ENCODE assay signal across 22 cellular contexts in the genomic region with DNA sequence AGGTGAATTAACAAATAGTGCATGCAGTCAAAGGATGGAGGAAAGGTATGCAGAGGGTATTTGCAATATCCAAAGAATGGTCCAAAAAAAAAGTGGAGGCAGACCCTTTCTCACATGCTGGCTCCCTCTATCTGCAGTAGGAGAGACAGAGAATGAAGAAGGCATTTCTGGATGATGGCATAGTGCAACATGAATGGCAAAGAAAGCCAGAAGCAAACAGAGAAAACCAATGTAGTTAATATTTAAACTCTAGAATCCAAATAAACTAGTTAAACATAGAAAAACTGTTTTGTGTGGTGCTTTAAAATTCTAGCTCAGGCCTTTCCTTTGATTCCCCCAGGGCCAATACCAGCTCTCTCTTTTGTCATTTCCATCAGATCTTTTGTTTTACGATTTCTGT.
"Had no signal": no experiment of that assay in that cellular context is flagged by ENCODE, and none has a peak within 500 bp of the region (broad histone marks: within the 10 kb centered on the region; RNA-seq: fewer than 3 reads in every experiment).

No MANE protein-coding gene starts in this region.

- DNase-seq: activated CD4-positive, alpha-beta T cell treated with anti-CD3 and anti-CD28 coated beads, Interleukin-2, amount 10 ng/mL, durations not matched to agents 7 days and 5 days; activated CD8-positive, alpha-beta T cell treated with anti-CD3 and anti-CD28 coated beads, Interleukin-2, amount 10 ng/mL, durations not matched to agents 7 days and 5 days; activated naive CD4-positive, alpha-beta T cell treated with anti-CD3 and anti-CD28 coated beads for 36 hours; activated naive CD8-positive, alpha-beta T cell treated with anti-CD3 and anti-CD28 coated beads, Interleukin-2, amount 50 U/mL, for 24 hours; activated T-cell treated with anti-CD3 and anti-CD28 coated beads, Interleukin-2, amount 50 U/mL, for 24 hours; aorta; effector CD4-positive, alpha-beta T cell; esophagus squamous epithelium; left ventricle myocardium inferior; mucosa of descending colon; naive thymus-derived CD4-positive, alpha-beta T cell; ovary; stimulated activated CD4-positive, alpha-beta T cell treated with anti-CD3 and anti-CD28 coated beads, Interleukin-4, amount 100 ng/mL, for 24 hours; stomach; T1000 had no signal

- H3K9me3 Mint-ChIP-seq: activated CD4-positive, alpha-beta T cell treated with anti-CD3 and anti-CD28 coated beads, Interleukin-2, amount 10 ng/mL, durations not matched to agents 7 days and 5 days; activated naive CD4-positive, alpha-beta T cell treated with anti-CD3 and anti-CD28 coated beads for 36 hours; activated T-cell treated with anti-CD3 and anti-CD28 coated beads, Interleukin-2, amount 50 U/mL, for 24 hours; activated T-helper 2 cell treated with anti-CD3 and anti-CD28 coated beads, Interferon-gamma antibody, Interleukin-2, Interleukin-4, amounts not matched to agents 10 μg/mL and 5 μg/mL and 100 μg/mL, durations not matched to agents 14 hours and 24 hours and 36 hours; type B pancreatic cell had no signal

- H3K4me3 Mint-ChIP-seq: activated CD4-positive, alpha-beta T cell treated with anti-CD3 and anti-CD28 coated beads, Interleukin-2, amount 10 ng/mL, durations not matched to agents 7 days and 5 days; activated CD8-positive, alpha-beta T cell treated with anti-CD3 and anti-CD28 coated beads, Interleukin-2, amount 10 ng/mL, durations not matched to agents 7 days and 5 days; activated naive CD4-positive, alpha-beta T cell treated with anti-CD3 and anti-CD28 coated beads for 36 hours; activated naive CD8-positive, alpha-beta T cell treated with anti-CD3 and anti-CD28 coated beads, Interleukin-2, amount 50 U/mL, for 24 hours; activated T-cell treated with anti-CD3 and anti-CD28 coated beads, Interleukin-2, amount 50 U/mL, for 24 hours; memory B cell; naive thymus-derived CD4-positive, alpha-beta T cell; stimulated activated effector memory CD8-positive, alpha-beta T cell treated with anti-CD3 and anti-CD28 coated beads, Interleukin-12 subunit alpha, Interleukin-12 subunit beta, amount 100 ng/mL, for 72 hours; type B pancreatic cell had no signal

- H3K27ac ChIP-seq: breast epithelium, esophagus squamous epithelium, left ventricle myocardium inferior, ovary, stomach had no signal

- H3K27me3 ChIP-seq: breast epithelium, esophagus squamous epithelium, ovary, stomach had no signal

- ATAC-seq: activated CD8-positive, alpha-beta T cell treated with anti-CD3 and anti-CD28 coated beads, Interleukin-2, amount 10 ng/mL, durations not matched to agents 7 days and 5 days; activated naive CD8-positive, alpha-beta T cell treated with anti-CD3 and anti-CD28 coated beads, Interleukin-2, amount 50 U/mL, for 24 hours; mucosa of descending colon; naive thymus-derived CD4-positive, alpha-beta T cell; sciatic nerve; stimulated activated effector memory CD8-positive, alpha-beta T cell treated with anti-CD3 and anti-CD28 coated beads, Interleukin-12 subunit alpha, Interleukin-12 subunit beta, amount 100 ng/mL, for 72 hours had no signal

- H3K4me1 Mint-ChIP-seq: activated CD4-positive, alpha-beta T cell treated with anti-CD3 and anti-CD28 coated beads, Interleukin-2, amount 10 ng/mL, durations not matched to agents 7 days and 5 days; activated naive CD8-positive, alpha-beta T cell treated with anti-CD3 and anti-CD28 coated beads, Interleukin-2, amount 50 U/mL, for 24 hours; memory B cell; naive thymus-derived CD4-positive, alpha-beta T cell; stimulated activated effector memory CD8-positive, alpha-beta T cell treated with anti-CD3 and anti-CD28 coated beads, Interleukin-12 subunit alpha, Interleukin-12 subunit beta, amount 100 ng/mL, for 72 hours had no signal

- H3K27me3 Mint-ChIP-seq: activated CD4-positive, alpha-beta T cell treated with anti-CD3 and anti-CD28 coated beads, Interleukin-2, amount 10 ng/mL, durations not matched to agents 7 days and 5 days; activated naive CD8-positive, alpha-beta T cell treated with anti-CD3 and anti-CD28 coated beads, Interleukin-2, amount 50 U/mL, for 24 hours; activated T-cell treated with anti-CD3 and anti-CD28 coated beads, Interleukin-2, amount 50 U/mL, for 24 hours; type B pancreatic cell had no signal

- H3K9me3 ChIP-seq: breast epithelium, esophagus squamous epithelium, left ventricle myocardium inferior, mucosa of descending colon, ovary, stomach had no signal

- H3K36me3 Mint-ChIP-seq: memory B cell; naive thymus-derived CD4-positive, alpha-beta T cell; stimulated activated effector memory CD8-positive, alpha-beta T cell treated with anti-CD3 and anti-CD28 coated beads, Interleukin-12 subunit alpha, Interleukin-12 subunit beta, amount 100 ng/mL, for 72 hours; type B pancreatic cell had no signal

- H3K4me1 ChIP-seq: breast epithelium, esophagus squamous epithelium, stomach had no signal

- H3K4me3 ChIP-seq: breast epithelium, esophagus squamous epithelium, left ventricle myocardium inferior, mucosa of descending colon, ovary, stomach had no signal

- H3K27ac Mint-ChIP-seq: activated CD4-positive, alpha-beta T cell treated with anti-CD3 and anti-CD28 coated beads, Interleukin-2, amount 10 ng/mL, durations not matched to agents 7 days and 5 days; activated CD8-positive, alpha-beta T cell treated with anti-CD3 and anti-CD28 coated beads, Interleukin-2, amount 10 ng/mL, durations not matched to agents 7 days and 5 days; activated naive CD4-positive, alpha-beta T cell treated with anti-CD3 and anti-CD28 coated beads for 36 hours; activated naive CD8-positive, alpha-beta T cell treated with anti-CD3 and anti-CD28 coated beads, Interleukin-2, amount 50 U/mL, for 24 hours; activated T-cell treated with anti-CD3 and anti-CD28 coated beads, Interleukin-2, amount 50 U/mL, for 24 hours; activated T-helper 2 cell treated with anti-CD3 and anti-CD28 coated beads, Interferon-gamma antibody, Interleukin-2, Interleukin-4, amounts not matched to agents 10 μg/mL and 5 μg/mL and 100 μg/mL, durations not matched to agents 14 hours and 24 hours and 36 hours; memory B cell; naive thymus-derived CD4-positive, alpha-beta T cell; stimulated activated effector memory CD8-positive, alpha-beta T cell treated with anti-CD3 and anti-CD28 coated beads, Interleukin-12 subunit alpha, Interleukin-12 subunit beta, amount 100 ng/mL, for 72 hours; type B pancreatic cell had no signal

- FAIRE-seq: endothelial cell of umbilical vein had no signal

- H3K36me3 ChIP-seq: breast epithelium, esophagus squamous epithelium, left ventricle myocardium inferior, ovary, stomach had no signal
